Comparison of ENCODE assay signal across 8 cellular contexts in genomic region chr14:73058923-73059311, GRCh38. TPM values are rescaled to one million over a fixed set of nuclear protein-coding genes. Genes with fewer than 3 reads are reported as not detected.
DNase-seq lines count a peak whose midpoint lies in the region; ATAC-seq and TF ChIP-seq lines count a peak whose summit lies in the region.

No MANE protein-coding gene starts in this region.

- no peak for TF ChIP-seq CTCF in dorsolateral prefrontal cortex (IDR thresholded peaks at IDR 0.05 in 54 of 56, conservative IDR thresholded peaks at IDR 0.05 in 2 of 56; ENCODE audit: low read depth in 1 of 56, partially characterized antibody in 56 of 56)

- peak overlapping the region; percentile 18 for H2AK5ac ChIP-seq in mesendoderm (ENCODE audit: low read length)

- no peak overlapping the region for H2BK120ac ChIP-seq in mesendoderm (ENCODE audit: low read depth, low read length)

- no peaks in the 10 kb centered on the region for H3K9me3 Mint-ChIP-seq in activated CD4-positive, alpha-beta T cell treated with anti-CD3 and anti-CD28 coated beads, Interleukin-2, amount 10 ng/mL, durations not matched to agents 24 days and 14 days

- DNase-seq in activated CD4-positive, alpha-beta T cell treated with anti-CD3 and anti-CD28 coated beads, Interleukin-2, amount 10 ng/mL, durations not matched to agents 24 days and 14 days, result peak; percentile 87
- no peak for DNase-seq in activated CD4-positive, alpha-beta T cell treated with anti-CD3 and anti-CD28 coated beads for 1 hour
- DNase-seq in NCI-H748 (lab: John Stamatoyannopoulos, UW; ENCODE audit: unreplicated experiment), result peak; percentile 55
- peak in 5 of 10 donors; percentile 10 to 51 (median 31) for DNase-seq in dorsolateral prefrontal cortex
- peak; percentile 68 for DNase-seq in mesendoderm
- DNase-seq in NCI-H187 (lab: John Stamatoyannopoulos, UW), result no peak
- DNase-seq in SK-N-DZ (ENCODE audit: low spot score), result no peak

- H3K9ac ChIP-seq in mesendoderm (ENCODE audit: low read length), result peak overlapping the region; percentile 99

- peaks cover 24% of the 10 kb centered on the region for H3K4me1 Mint-ChIP-seq in activated CD4-positive, alpha-beta T cell treated with anti-CD3 and anti-CD28 coated beads, Interleukin-2, amount 10 ng/mL, durations not matched to agents 24 days and 14 days

- H3K27me3 ChIP-seq in dorsolateral prefrontal cortex, result no peaks in the 10 kb centered on the region
- H3K27me3 ChIP-seq in mesendoderm (ENCODE audit: insufficient read depth, low read length, poor library complexity), result no peaks in the 10 kb centered on the region

- H3K27ac ChIP-seq in dorsolateral prefrontal cortex (peak overlapping the region; percentile 55 to 99 (median 96)), mesendoderm (ENCODE audit: low read depth, low read length) (peak overlapping the region; percentile 61)

- no peaks in the 10 kb centered on the region for H3K4me1 ChIP-seq in mesendoderm (ENCODE audit: control insufficient read depth, low read depth, low read length)

- peaks cover 28% of the 10 kb centered on the region for H3K36me3 Mint-ChIP-seq in activated CD4-positive, alpha-beta T cell treated with anti-CD3 and anti-CD28 coated beads, Interleukin-2, amount 10 ng/mL, durations not matched to agents 24 days and 14 days (ENCODE audit: low read depth)

- H3K79me2 ChIP-seq in mesendoderm (ENCODE audit: control insufficient read depth, insufficient read depth, low read length), result peaks cover 44% of the 10 kb centered on the region

- no peak overlapping the region for H3K27ac Mint-ChIP-seq in activated CD4-positive, alpha-beta T cell treated with anti-CD3 and anti-CD28 coated beads, Interleukin-2, amount 10 ng/mL, durations not matched to agents 24 days and 14 days

- peak overlapping the region; percentile 30 for H3K23ac ChIP-seq in mesendoderm (ENCODE audit: low read length)

- H3K4ac ChIP-seq in mesendoderm (ENCODE audit: low read depth, low read length), result peak overlapping the region; percentile 66

- intact Hi-C loops in activated CD4-positive, alpha-beta T cell treated with anti-CD3 and anti-CD28 coated beads, Interleukin-2, amount 10 ng/mL, durations not matched to agents 24 days and 14 days (cut with micrococcal nuclease), result loop anchor here (1.0 kb wide), 5 partner anchors 32 to 583 kb away; partner anchors contain the start of genes DCAF4, PSEN1 and ZFYVE1
- intact Hi-C loops in dorsolateral prefrontal cortex (cut with DNase I), result loop anchor here (1.0 to 10.0 kb wide), 11 partner anchors 32 to 958 kb away; partner anchors contain the start of genes PSEN1 (in 2 of the 2), ZFYVE1 (in 2 of the 2), BBOF1 (in 1 of the 2) and DNAL1 (in 1 of the 2)

- peak overlapping the region; percentile 42 for H3K18ac ChIP-seq in mesendoderm (ENCODE audit: low read length)

- no peaks in the 10 kb centered on the region for H3K36me3 ChIP-seq in mesendoderm (ENCODE audit: control insufficient read depth, insufficient read depth, low read length)

- no peaks in the 10 kb centered on the region for H3K79me1 ChIP-seq in mesendoderm (ENCODE audit: low read length)

- H3K4me3 Mint-ChIP-seq in activated CD4-positive, alpha-beta T cell treated with anti-CD3 and anti-CD28 coated beads, Interleukin-2, amount 10 ng/mL, durations not matched to agents 24 days and 14 days, result no peak overlapping the region

- peak overlapping the region; percentile 94 for H3K4me2 ChIP-seq in mesendoderm (ENCODE audit: low read length)

- H3K27me3 Mint-ChIP-seq in activated CD4-positive, alpha-beta T cell treated with anti-CD3 and anti-CD28 coated beads, Interleukin-2, amount 10 ng/mL, durations not matched to agents 24 days and 14 days, result peaks cover 2% of the 10 kb centered on the region

- no peak overlapping the region for H4K5ac ChIP-seq in mesendoderm (ENCODE audit: low read length)

- H4K8ac ChIP-seq in mesendoderm (ENCODE audit: low read depth, low read length), result no peak overlapping the region

- peak; percentile 5 for ATAC-seq in HG02678 (IDR thresholded peaks at IDR 0.05; ENCODE audit: unreplicated experiment)

- H2BK15ac ChIP-seq in mesendoderm (replicated peaks; ENCODE audit: low read depth), result no peak overlapping the region

- H3K56ac ChIP-seq in mesendoderm (ENCODE audit: low read length), result peak overlapping the region; percentile 91

- peak overlapping the region; percentile 81 for H2BK5ac ChIP-seq in mesendoderm (ENCODE audit: low read length)

- H3K4me3 ChIP-seq in dorsolateral prefrontal cortex, result peak overlapping the region; percentile 59 to 98 (median 89)
- H3K4me3 ChIP-seq in mesendoderm (ENCODE audit: low read length), result peak overlapping the region; percentile 63

- no CpG with 5 or more reads among the region's 18 CpGs for WGBS in mesendoderm (ENCODE audit: extremely low coverage, insufficient coverage, low lambda C conversion rate)

RNA-seq across cellular contexts. Expression of gene RBM25, which starts 0.6 kb away (rescaled TPM):
- 127 and 131 TPM in 2 replicates for total RNA-seq in activated CD4-positive, alpha-beta T cell treated with anti-CD3 and anti-CD28 coated beads, Interleukin-2, amount 10 ng/mL, durations not matched to agents 24 days and 14 days
- 100 to 1,000 TPM in 37 of 120 experiments, 10 to 100 TPM in 83; 73.2 to 124 (median 94.5) TPM for total RNA-seq in dorsolateral prefrontal cortex
- 131 TPM for polyA plus RNA-seq in mesendoderm (2013, experiment 1 of 2)
- 129 TPM for polyA plus RNA-seq in mesendoderm (2013, experiment 2 of 2)
- polyA plus RNA-seq in SK-N-DZ (2014; cell fraction: cytosol; rRNA removed), result 24.1 and 30.3 TPM in 2 replicates
- polyA plus RNA-seq in SK-N-DZ (2014; cell fraction: nucleus; rRNA removed), result 192 and 316 TPM in 2 replicates

RNA-seq across cellular contexts. Expression of gene ZFYVE1, which starts 32.0 kb away (rescaled TPM):
- total RNA-seq in activated CD4-positive, alpha-beta T cell treated with anti-CD3 and anti-CD28 coated beads, Interleukin-2, amount 10 ng/mL, durations not matched to agents 24 days and 14 days, result 7.4 and 9.1 TPM in 2 replicates
- total RNA-seq in dorsolateral prefrontal cortex, result 10 to 100 TPM; 21.3 to 38.9 (median 28.9) TPM
- 4.1 TPM for polyA plus RNA-seq in mesendoderm (2013, experiment 1 of 2)
- 4.2 TPM for polyA plus RNA-seq in mesendoderm (2013, experiment 2 of 2)
- 4.2 and 5.0 TPM in 2 replicates for polyA plus RNA-seq in SK-N-DZ (2014; cell fraction: cytosol; rRNA removed)
- polyA plus RNA-seq in SK-N-DZ (2014; cell fraction: nucleus; rRNA removed), result 2.8 and 3.7 TPM in 2 replicates

Comparison
In these comparisons a context has a peak if more than half of its experiments do, and no peak if none do; other contexts are left out.
1. DNase-seq: peak in activated CD4-positive, alpha-beta T cell treated with anti-CD3 and anti-CD28 coated beads, Interleukin-2, amount 10 ng/mL, durations not matched to agents 24 days and 14 days (single experiment), NCI-H748 (single experiment) and mesendoderm (single experiment); none in activated CD4-positive, alpha-beta T cell treated with anti-CD3 and anti-CD28 coated beads for 1 hour (single experiment), NCI-H187 (0 of 2) and SK-N-DZ (single experiment).